ENCODE assay signal across 14 cellular contexts in genomic region chr12:2309647-2310046, GRCh38.
"Had no signal": no experiment of that assay in that cellular context is flagged by ENCODE, and none has a peak within 500 bp of the region (broad histone marks: within the 10 kb centered on the region; RNA-seq: fewer than 3 reads in every experiment).

No MANE protein-coding gene starts in this region.

- H3K4me3 ChIP-seq: heart left ventricle, thyroid gland, uterus had no signal

- DNase-seq: activated CD4-positive, CD25-positive, alpha-beta regulatory T cell treated with anti-CD3 and anti-CD28 coated beads, Interleukin-2, amount 50 U/mL, for 72 hours; activated naive CD4-positive, alpha-beta T cell; activated T-cell treated with anti-CD3 and anti-CD28 coated beads for 4 hours; anterior cingulate cortex; cerebellar nuclear complex; effector CD8-positive, alpha-beta T cell; foreskin melanocyte; heart left ventricle; immature natural killer cell; mesendoderm; stimulated activated CD4-positive, alpha-beta T cell treated with anti-CD3 and anti-CD28 coated beads, Interleukin-2, amount 100 ng/mL, for 48 hours; thyroid gland; uterus had no signal

- H3K36me3 ChIP-seq: heart left ventricle, thyroid gland, uterus had no signal

- ATAC-seq: heart left ventricle; stimulated activated memory B cell treated with anti-CD40 and anti-IgM and Interleukin-4, amounts not matched to agents 10 μg/mL and 1 μg/mL and 100 μg/mL, for 72 hours had no signal

- H3K27ac ChIP-seq: thyroid gland had no signal

- H3K27me3 ChIP-seq: heart left ventricle, thyroid gland, uterus had no signal

- H3K9me3 ChIP-seq: thyroid gland, uterus had no signal
